Comparison of ENCODE assay signal across 8 cellular contexts in genomic region chr22:39502109-39502788, GRCh38. TPM values are rescaled to one million over a fixed set of nuclear protein-coding genes. Genes with fewer than 3 reads are reported as not detected.
DNase-seq lines count a peak whose midpoint lies in the region; ATAC-seq and TF ChIP-seq lines count a peak whose summit lies in the region.

Gene MIEF1 (plus strand): TSS chr22:39502290. CDS start chr22:39511295, 9,005 bp downstream.

- no peaks in the 10 kb centered on the region for H3K9me3 Mint-ChIP-seq in Calu3 (ENCODE audit: low read depth, unreplicated experiment)

- H3K9me2 ChIP-seq in OCI-LY7 (ENCODE audit: insufficient read depth, low read length), result no peaks in the 10 kb centered on the region

- DNase-seq in Calu3 (peak; percentile 98), HuH-7 (ENCODE audit: low spot score) (peak; percentile 98), OCI-LY7 (ENCODE audit: low spot score) (peak; percentile 96), activated T-cell treated with anti-CD3 and anti-CD28 coated beads for 24 hours (ENCODE audit: low read depth) (peak; percentile 89), epithelial cell of esophagus (ENCODE audit: low read depth) (peak; percentile 95), mucosa of descending colon (peak; percentile 98 to 99 (median 99))
- peak; percentile 91 for DNase-seq in stimulated activated CD8-positive, alpha-beta memory T cell treated with anti-CD3 and anti-CD28 coated beads, Interleukin-4, amount 100 ng/mL, for 24 hours (ENCODE audit: low read depth)

- H3K4me1 ChIP-seq in OCI-LY7 (ENCODE audit: insufficient read depth, low read length, poor library complexity, severe bottlenecking) (peaks cover 20% of the 10 kb centered on the region), mucosa of descending colon (ENCODE audit: low read depth) (peaks cover 19% of the 10 kb centered on the region)

- peak within 1 kb of the TSS; percentile 87 for H3K4me2 ChIP-seq in OCI-LY7 (ENCODE audit: low read length)

- CTCF ChIA-PET in Calu3 (lab: Charles Lee), result interaction anchor here (0.5 to 1.5 kb wide), 18 partner anchors 8 to 854 kb away, joined by 3 to 6 read pairs (median 3); partner anchors contain the start of genes ATF4 and TAB1
- CTCF ChIA-PET in OCI-LY7 (lab: Charles Lee; ENCODE audit: unreplicated experiment), result interaction anchor here (1.1 kb wide), 1 partner anchor 12 kb away, joined by 5 read pairs; no protein-coding TSS in a partner anchor

- peak within 1 kb of the TSS; percentile 91 for H3K4me3 Mint-ChIP-seq in Calu3 (ENCODE audit: low read depth, unreplicated experiment)

- BruUV-seq in Calu3 (replicated peaks; lab: Mats Ljungman, UMichigan) (no TSS peak), OCI-LY7 (replicated peaks; lab: Mats Ljungman, UMichigan) (no TSS peak)

- peaks cover 43% of the 10 kb centered on the region for H3K79me2 ChIP-seq in OCI-LY7 (ENCODE audit: insufficient read depth, low read depth, low read length)

- peak within 1 kb of the TSS; percentile 82 for H3K27ac Mint-ChIP-seq in Calu3 (ENCODE audit: unreplicated experiment)

- peaks cover 54% of the 10 kb centered on the region for H3K36me3 Mint-ChIP-seq in Calu3 (ENCODE audit: insufficient read depth, unreplicated experiment)

- H3K27me3 Mint-ChIP-seq in Calu3 (ENCODE audit: unreplicated experiment), result no peaks in the 10 kb centered on the region

- POLR2A ChIA-PET in OCI-LY7 (lab: Charles Lee), result interaction anchor here (0.6 to 2.1 kb wide), 6 partner anchors 14 to 39 kb away, joined by 3 to 8 read pairs (median 5); partner anchors contain the start of gene ATF4

- peaks cover 46% of the 10 kb centered on the region for H3K4me1 Mint-ChIP-seq in Calu3 (ENCODE audit: low read depth, unreplicated experiment)

- ATAC-seq in GM21423 (IDR thresholded peaks at IDR 0.05; ENCODE audit: unreplicated experiment) (peak; percentile 86), mucosa of descending colon (peak; percentile 99)

- peaks cover 43% of the 10 kb centered on the region for H3K36me3 ChIP-seq in OCI-LY7 (ENCODE audit: insufficient read depth, low read length)
- peaks cover 15% of the 10 kb centered on the region for H3K36me3 ChIP-seq in mucosa of descending colon (ENCODE audit: low read depth)

- peak within 1 kb of the TSS; percentile 87 for H3K4me3 ChIP-seq in OCI-LY7 (ENCODE audit: low read depth, low read length, poor library complexity, severe bottlenecking)
- H3K4me3 ChIP-seq in epithelial cell of esophagus (ENCODE audit: low read length), result peak within 1 kb of the TSS; percentile 89
- peak within 1 kb of the TSS; percentile 91 for H3K4me3 ChIP-seq in mucosa of descending colon

- H3K9me3 ChIP-seq in OCI-LY7 (ENCODE audit: low read length) (no peaks in the 10 kb centered on the region), mucosa of descending colon (no peaks in the 10 kb centered on the region)

- peak within 1 kb of the TSS; percentile 45 for H3K27ac ChIP-seq in OCI-LY7 (ENCODE audit: low read depth, low read length, poor library complexity, severe bottlenecking)

- intact Hi-C loops in Calu3 (cut with micrococcal nuclease; ENCODE audit: unreplicated experiment), result no loop called here
- intact Hi-C loops in OCI-LY7 (cut with micrococcal nuclease; ENCODE audit: unreplicated experiment), result loop anchor here (1.0 kb wide), 1 partner anchor 19 kb away; no protein-coding TSS in a partner anchor
- intact Hi-C loops in mucosa of descending colon (cut with DNase I, micrococcal nuclease), result no loop called here

- H2AFZ ChIP-seq in OCI-LY7 (ENCODE audit: low read length), result peak within 1 kb of the TSS; percentile 56; the same call in 1 of the 2 replicates

- TF ChIP-seq CTCF in Calu3 (IDR thresholded peaks at IDR 0.05; ENCODE audit: unreplicated experiment), result no peak
- no peak for TF ChIP-seq CTCF in OCI-LY7 (conservative IDR thresholded peaks at IDR 0.05; ENCODE audit: low read length)
- no peak for TF ChIP-seq CTCF in epithelial cell of esophagus (IDR thresholded peaks at IDR 0.05; ENCODE audit: insufficient read depth, low read depth, low read length, missing control alignments)
- TF ChIP-seq CTCF in mucosa of descending colon (IDR thresholded peaks at IDR 0.05), result no peak

- H4K20me1 ChIP-seq in OCI-LY7 (ENCODE audit: insufficient read depth, low read length), result peaks cover 20% of the 10 kb centered on the region

RNA-seq across cellular contexts. Expression of gene MIEF1, which starts in this region (rescaled TPM):
- 39.2 and 44.3 TPM in 2 replicates for total RNA-seq in Calu3 (2022)
- total RNA-seq in OCI-LY7 (2014; rRNA removed; shearing (Covaris generic)), result 32.5 and 34.1 TPM in 2 replicates
- total RNA-seq in OCI-LY7 (2022), result 51.9 and 55.0 TPM in 2 replicates
- 10 to 100 TPM; 29.8 to 38.4 (median 34.0) TPM for total RNA-seq in mucosa of descending colon

Comparison
In these comparisons a context has a peak if more than half of its experiments do, and no peak if none do; other contexts are left out.
1. Peak in every context shown above with its lines: DNase-seq, ATAC-seq, H3K4me3 ChIP-seq and H3K27ac ChIP-seq.